ENCODE assay signal across 22 cellular contexts in genomic region chr2:60513996-60514395, GRCh38.
"Had no signal": no experiment of that assay in that cellular context is flagged by ENCODE, and none has a peak within 500 bp of the region (broad histone marks: within the 10 kb centered on the region; RNA-seq: fewer than 3 reads in every experiment).

No MANE protein-coding gene starts in this region.

- H3K36me3 Mint-ChIP-seq: immature natural killer cell; naive thymus-derived CD8-positive, alpha-beta T cell had no signal

- H3K4me3 ChIP-seq: ascending aorta, gastroesophageal sphincter, heart right ventricle, pancreas had no signal

- H3K4me1 ChIP-seq: ascending aorta, gastroesophageal sphincter had no signal

- DNase-seq: activated CD4-positive, alpha-beta T cell treated with anti-CD3 and anti-CD28 coated beads for 48 hours; activated CD8-positive, alpha-beta T cell treated with anti-CD3 and anti-CD28 coated beads for 36 hours; activated effector memory CD4-positive, alpha-beta T cell treated with Interleukin-2 at 50 U/mL for 16 hours; activated naive CD4-positive, alpha-beta T cell treated with anti-CD3 and anti-CD28 coated beads, Interleukin-2, amount 50 U/mL, for 16 hours; activated T-cell treated with anti-CD3 and anti-CD28 coated beads, Interleukin-2, amount 50 U/mL, for 48 hours; cerebellar nuclear complex; cortex of kidney; effector CD4-positive, alpha-beta T cell; heart right ventricle; immature natural killer cell; kidney glomerular epithelial cell; left ventricle myocardium superior; naive thymus-derived CD8-positive, alpha-beta T cell; pancreas; stimulated activated CD8-positive, alpha-beta memory T cell treated with anti-CD3 and anti-CD28 coated beads, Interleukin-4, amount 100 ng/mL, for 48 hours; stimulated activated naive CD8-positive, alpha-beta T cell treated with anti-CD3 and anti-CD28 coated beads, Interleukin-15, Interleukin-2, amounts not matched to agents 100 U/mL and 50 U/mL, for 24 hours had no signal

- H3K27me3 ChIP-seq: ascending aorta, gastroesophageal sphincter, pancreas had no signal

- H3K9me3 Mint-ChIP-seq: activated CD8-positive, alpha-beta T cell treated with anti-CD3 and anti-CD28 coated beads for 36 hours; immature natural killer cell; naive thymus-derived CD8-positive, alpha-beta T cell; T-helper 2 cell treated with Interferon-gamma antibody and Interleukin-4, amounts not matched to agents 5 μg/mL and 100 μg/mL, for 36 hours had no signal

- H3K9me3 ChIP-seq: ascending aorta, gastroesophageal sphincter, heart right ventricle, pancreas had no signal

- H3K4me1 Mint-ChIP-seq: immature natural killer cell had no signal

- H3K27me3 Mint-ChIP-seq: type B pancreatic cell had no signal

- ATAC-seq: activated CD8-positive, alpha-beta T cell treated with anti-CD3 and anti-CD28 coated beads for 36 hours; esophagus mucosa; gastroesophageal sphincter; heart right ventricle; left ventricle myocardium superior; naive thymus-derived CD8-positive, alpha-beta T cell; pancreas; sciatic nerve; stimulated activated naive CD8-positive, alpha-beta T cell treated with anti-CD3 and anti-CD28 coated beads, Interleukin-15, Interleukin-2, amounts not matched to agents 100 U/mL and 50 U/mL, for 24 hours had no signal

- H3K27ac Mint-ChIP-seq: activated CD8-positive, alpha-beta T cell treated with anti-CD3 and anti-CD28 coated beads for 36 hours; immature natural killer cell; T-helper 2 cell treated with Interferon-gamma antibody and Interleukin-4, amounts not matched to agents 5 μg/mL and 100 μg/mL, for 36 hours had no signal

- H3K4me3 Mint-ChIP-seq: activated CD8-positive, alpha-beta T cell treated with anti-CD3 and anti-CD28 coated beads for 36 hours; immature natural killer cell; naive thymus-derived CD8-positive, alpha-beta T cell; T-helper 2 cell treated with Interferon-gamma antibody and Interleukin-4, amounts not matched to agents 5 μg/mL and 100 μg/mL, for 36 hours had no signal

- H3K36me3 ChIP-seq: ascending aorta, gastroesophageal sphincter, heart right ventricle, pancreas had no signal

- H3K27ac ChIP-seq: ascending aorta, gastroesophageal sphincter, heart right ventricle, pancreas had no signal
